In genomic region chr6:28251648-28252506, GRCh38 we compare ENCODE assay signal across 1 cellular context.
A peak's percentile ranks its signal among the peaks of the same experiment; 100 is the strongest.
TF ChIP-seq lines count a peak whose summit lies in the region.

Gene ZKSCAN4 (minus strand): TSS chr6:28252269. CDS start chr6:28251980, 289 bp downstream.

TF ChIP-seq in GM12878, 131 proteins besides CTCF, POLR2A, EP300 and RAD21 (continued from another document and continues in another):
- TF ChIP-seq, protein P1, sequence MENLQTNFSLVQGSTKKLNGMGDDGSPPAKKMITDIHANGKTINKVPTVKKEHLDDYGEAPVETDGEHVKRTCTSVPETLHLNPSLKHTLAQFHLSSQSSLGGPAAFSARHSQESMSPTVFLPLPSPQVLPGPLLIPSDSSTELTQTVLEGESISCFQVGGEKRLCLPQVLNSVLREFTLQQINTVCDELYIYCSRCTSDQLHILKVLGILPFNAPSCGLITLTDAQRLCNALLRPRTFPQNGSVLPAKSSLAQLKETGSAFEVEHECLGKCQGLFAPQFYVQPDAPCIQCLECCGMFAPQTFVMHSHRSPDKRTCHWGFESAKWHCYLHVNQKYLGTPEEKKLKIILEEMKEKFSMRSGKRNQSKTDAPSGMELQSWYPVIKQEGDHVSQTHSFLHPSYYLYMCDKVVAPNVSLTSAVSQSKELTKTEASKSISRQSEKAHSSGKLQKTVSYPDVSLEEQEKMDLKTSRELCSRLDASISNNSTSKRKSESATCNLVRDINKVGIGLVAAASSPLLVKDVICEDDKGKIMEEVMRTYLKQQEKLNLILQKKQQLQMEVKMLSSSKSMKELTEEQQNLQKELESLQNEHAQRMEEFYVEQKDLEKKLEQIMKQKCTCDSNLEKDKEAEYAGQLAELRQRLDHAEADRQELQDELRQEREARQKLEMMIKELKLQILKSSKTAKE (IDR thresholded peaks at IDR 0.05; ENCODE audit: low read depth, poor library complexity, severe bottlenecking): no peak
- TF ChIP-seq KAT2A (conservative IDR thresholded peaks at IDR 0.05; ENCODE audit: control insufficient read depth, low read depth, low read length) (no peak), EGR1 (IDR thresholded peaks at IDR 0.05; ENCODE audit: borderline replicate concordance in 1 of 2, low read depth in 2 of 2, low read length in 2 of 2) (peak; percentile 65 to 66), KLF5 (IDR thresholded peaks at IDR 0.05; ENCODE audit: partially characterized antibody) (no peak), RELA (IDR thresholded peaks at IDR 0.05; ENCODE audit: borderline replicate concordance, partially characterized antibody) (no peak), SREBF1 (IDR thresholded peaks at IDR 0.05; ENCODE audit: low read length) (no peak), HDAC2 (IDR thresholded peaks at IDR 0.05) (no peak), FOXM1 (IDR thresholded peaks at IDR 0.05; ENCODE audit: low read depth, low read length) (no peak), RELB (IDR thresholded peaks at IDR 0.05; ENCODE audit: low read depth) (peak; percentile 92), MYB (IDR thresholded peaks at IDR 0.05; ENCODE audit: borderline replicate concordance, low read depth, low read length) (no peak), POLR2AphosphoS2 (IDR thresholded peaks at IDR 0.05; ENCODE audit: low read depth, low read length) (no peak), POLR2AphosphoS5 (IDR thresholded peaks at IDR 0.05; ENCODE audit: low read length) (peak; percentile 62; the same call in 1 of the 2 replicates), FOXK2 (IDR thresholded peaks at IDR 0.05) (no peak), YY1 (IDR thresholded peaks at IDR 0.05; ENCODE audit: low read depth, low read length) (peak; percentile 80), PAX8 (IDR thresholded peaks at IDR 0.05) (no peak), ZNF24 (IDR thresholded peaks at IDR 0.05) (peak; percentile 58; the same call in 1 of the 2 replicates), ZBED1 (IDR thresholded peaks at IDR 0.05; ENCODE audit: borderline replicate concordance) (0 out of 2 replicates have a peak, but pooled peaks have one; percentile 37), NFXL1 (IDR thresholded peaks at IDR 0.05; ENCODE audit: borderline replicate concordance) (no peak), TCF12 (IDR thresholded peaks at IDR 0.05; ENCODE audit: low read depth, low read length) (no peak), CREM (IDR thresholded peaks at IDR 0.05; ENCODE audit: low read depth) (peak; percentile 28; the same call in 1 of the 2 replicates), CBFB (IDR thresholded peaks at IDR 0.05; ENCODE audit: low read depth) (peak; percentile 68; the same call in 1 of the 2 replicates), STAT3 (IDR thresholded peaks at IDR 0.05; ENCODE audit: low read depth, low read length) (no peak), SMAD1 (IDR thresholded peaks at IDR 0.05; ENCODE audit: low read depth, partially characterized antibody) (no peak), ETV6 (conservative IDR thresholded peaks at IDR 0.05 in 1 of 2, IDR thresholded peaks at IDR 0.05 in 1 of 2; ENCODE audit: borderline replicate concordance in 1 of 2, low read depth in 1 of 2) (peak in 1 of 2 experiments; percentile 82; a peak in 2 of 4 replicates), RB1 (IDR thresholded peaks at IDR 0.05; ENCODE audit: borderline replicate concordance) (peak; percentile 60; the same call in 1 of the 2 replicates), CEBPB (IDR thresholded peaks at IDR 0.05; ENCODE audit: borderline replicate concordance in 1 of 2, low read depth in 2 of 2, low read length in 2 of 2) (no peak), ASH2L (IDR thresholded peaks at IDR 0.05; ENCODE audit: borderline replicate concordance, low read depth) (no peak), HCFC1 (IDR thresholded peaks at IDR 0.05; ENCODE audit: low read length) (peak; percentile 80), BMI1 (IDR thresholded peaks at IDR 0.05; ENCODE audit: borderline replicate concordance) (no peak), TCF3 (IDR thresholded peaks at IDR 0.05; ENCODE audit: borderline replicate concordance, insufficient read depth, low read depth, low read length) (no peak), CREB1 (IDR thresholded peaks at IDR 0.05; ENCODE audit: low read depth) (peak; percentile 46; the same call in 1 of the 2 replicates), RUNX3 (IDR thresholded peaks at IDR 0.05; ENCODE audit: low read length) (peak; percentile 91), CHD1 (IDR thresholded peaks at IDR 0.05; ENCODE audit: low read depth, low read length) (no peak), SMC3 (IDR thresholded peaks at IDR 0.05; ENCODE audit: borderline replicate concordance, low read length) (peak; percentile 29; the same call in 1 of the 2 replicates), CHD4 (IDR thresholded peaks at IDR 0.05) (no peak), BCL11A (IDR thresholded peaks at IDR 0.05; ENCODE audit: low read depth, low read length) (no peak), TBL1XR1 (IDR thresholded peaks at IDR 0.05; ENCODE audit: low read depth, low read length) (no peak)
- TF ChIP-seq, protein P2, sequence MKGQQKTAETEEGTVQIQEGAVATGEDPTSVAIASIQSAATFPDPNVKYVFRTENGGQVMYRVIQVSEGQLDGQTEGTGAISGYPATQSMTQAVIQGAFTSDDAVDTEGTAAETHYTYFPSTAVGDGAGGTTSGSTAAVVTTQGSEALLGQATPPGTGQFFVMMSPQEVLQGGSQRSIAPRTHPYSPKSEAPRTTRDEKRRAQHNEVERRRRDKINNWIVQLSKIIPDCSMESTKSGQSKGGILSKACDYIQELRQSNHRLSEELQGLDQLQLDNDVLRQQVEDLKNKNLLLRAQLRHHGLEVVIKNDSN (IDR thresholded peaks at IDR 0.05; ENCODE audit: borderline replicate concordance, extremely low read length, insufficient read depth, low read depth, low read length): no peak
- TF ChIP-seq, protein P3, sequence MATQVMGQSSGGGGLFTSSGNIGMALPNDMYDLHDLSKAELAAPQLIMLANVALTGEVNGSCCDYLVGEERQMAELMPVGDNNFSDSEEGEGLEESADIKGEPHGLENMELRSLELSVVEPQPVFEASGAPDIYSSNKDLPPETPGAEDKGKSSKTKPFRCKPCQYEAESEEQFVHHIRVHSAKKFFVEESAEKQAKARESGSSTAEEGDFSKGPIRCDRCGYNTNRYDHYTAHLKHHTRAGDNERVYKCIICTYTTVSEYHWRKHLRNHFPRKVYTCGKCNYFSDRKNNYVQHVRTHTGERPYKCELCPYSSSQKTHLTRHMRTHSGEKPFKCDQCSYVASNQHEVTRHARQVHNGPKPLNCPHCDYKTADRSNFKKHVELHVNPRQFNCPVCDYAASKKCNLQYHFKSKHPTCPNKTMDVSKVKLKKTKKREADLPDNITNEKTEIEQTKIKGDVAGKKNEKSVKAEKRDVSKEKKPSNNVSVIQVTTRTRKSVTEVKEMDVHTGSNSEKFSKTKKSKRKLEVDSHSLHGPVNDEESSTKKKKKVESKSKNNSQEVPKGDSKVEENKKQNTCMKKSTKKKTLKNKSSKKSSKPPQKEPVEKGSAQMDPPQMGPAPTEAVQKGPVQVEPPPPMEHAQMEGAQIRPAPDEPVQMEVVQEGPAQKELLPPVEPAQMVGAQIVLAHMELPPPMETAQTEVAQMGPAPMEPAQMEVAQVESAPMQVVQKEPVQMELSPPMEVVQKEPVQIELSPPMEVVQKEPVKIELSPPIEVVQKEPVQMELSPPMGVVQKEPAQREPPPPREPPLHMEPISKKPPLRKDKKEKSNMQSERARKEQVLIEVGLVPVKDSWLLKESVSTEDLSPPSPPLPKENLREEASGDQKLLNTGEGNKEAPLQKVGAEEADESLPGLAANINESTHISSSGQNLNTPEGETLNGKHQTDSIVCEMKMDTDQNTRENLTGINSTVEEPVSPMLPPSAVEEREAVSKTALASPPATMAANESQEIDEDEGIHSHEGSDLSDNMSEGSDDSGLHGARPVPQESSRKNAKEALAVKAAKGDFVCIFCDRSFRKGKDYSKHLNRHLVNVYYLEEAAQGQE (IDR thresholded peaks at IDR 0.05; ENCODE audit: low read depth, low read length): no peak
- TF ChIP-seq, protein P4, sequence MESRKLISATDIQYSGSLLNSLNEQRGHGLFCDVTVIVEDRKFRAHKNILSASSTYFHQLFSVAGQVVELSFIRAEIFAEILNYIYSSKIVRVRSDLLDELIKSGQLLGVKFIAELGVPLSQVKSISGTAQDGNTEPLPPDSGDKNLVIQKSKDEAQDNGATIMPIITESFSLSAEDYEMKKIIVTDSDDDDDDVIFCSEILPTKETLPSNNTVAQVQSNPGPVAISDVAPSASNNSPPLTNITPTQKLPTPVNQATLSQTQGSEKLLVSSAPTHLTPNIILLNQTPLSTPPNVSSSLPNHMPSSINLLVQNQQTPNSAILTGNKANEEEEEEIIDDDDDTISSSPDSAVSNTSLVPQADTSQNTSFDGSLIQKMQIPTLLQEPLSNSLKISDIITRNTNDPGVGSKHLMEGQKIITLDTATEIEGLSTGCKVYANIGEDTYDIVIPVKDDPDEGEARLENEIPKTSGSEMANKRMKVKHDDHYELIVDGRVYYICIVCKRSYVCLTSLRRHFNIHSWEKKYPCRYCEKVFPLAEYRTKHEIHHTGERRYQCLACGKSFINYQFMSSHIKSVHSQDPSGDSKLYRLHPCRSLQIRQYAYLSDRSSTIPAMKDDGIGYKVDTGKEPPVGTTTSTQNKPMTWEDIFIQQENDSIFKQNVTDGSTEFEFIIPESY (IDR thresholded peaks at IDR 0.05): no peak
- TF ChIP-seq, protein P5, sequence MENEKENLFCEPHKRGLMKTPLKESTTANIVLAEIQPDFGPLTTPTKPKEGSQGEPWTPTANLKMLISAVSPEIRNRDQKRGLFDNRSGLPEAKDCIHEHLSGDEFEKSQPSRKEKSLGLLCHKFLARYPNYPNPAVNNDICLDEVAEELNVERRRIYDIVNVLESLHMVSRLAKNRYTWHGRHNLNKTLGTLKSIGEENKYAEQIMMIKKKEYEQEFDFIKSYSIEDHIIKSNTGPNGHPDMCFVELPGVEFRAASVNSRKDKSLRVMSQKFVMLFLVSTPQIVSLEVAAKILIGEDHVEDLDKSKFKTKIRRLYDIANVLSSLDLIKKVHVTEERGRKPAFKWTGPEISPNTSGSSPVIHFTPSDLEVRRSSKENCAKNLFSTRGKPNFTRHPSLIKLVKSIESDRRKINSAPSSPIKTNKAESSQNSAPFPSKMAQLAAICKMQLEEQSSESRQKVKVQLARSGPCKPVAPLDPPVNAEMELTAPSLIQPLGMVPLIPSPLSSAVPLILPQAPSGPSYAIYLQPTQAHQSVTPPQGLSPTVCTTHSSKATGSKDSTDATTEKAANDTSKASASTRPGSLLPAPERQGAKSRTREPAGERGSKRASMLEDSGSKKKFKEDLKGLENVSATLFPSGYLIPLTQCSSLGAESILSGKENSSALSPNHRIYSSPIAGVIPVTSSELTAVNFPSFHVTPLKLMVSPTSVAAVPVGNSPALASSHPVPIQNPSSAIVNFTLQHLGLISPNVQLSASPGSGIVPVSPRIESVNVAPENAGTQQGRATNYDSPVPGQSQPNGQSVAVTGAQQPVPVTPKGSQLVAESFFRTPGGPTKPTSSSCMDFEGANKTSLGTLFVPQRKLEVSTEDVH (IDR thresholded peaks at IDR 0.05; ENCODE audit: low read depth, partially characterized antibody): peak; percentile 91
- TF ChIP-seq, protein P6, sequence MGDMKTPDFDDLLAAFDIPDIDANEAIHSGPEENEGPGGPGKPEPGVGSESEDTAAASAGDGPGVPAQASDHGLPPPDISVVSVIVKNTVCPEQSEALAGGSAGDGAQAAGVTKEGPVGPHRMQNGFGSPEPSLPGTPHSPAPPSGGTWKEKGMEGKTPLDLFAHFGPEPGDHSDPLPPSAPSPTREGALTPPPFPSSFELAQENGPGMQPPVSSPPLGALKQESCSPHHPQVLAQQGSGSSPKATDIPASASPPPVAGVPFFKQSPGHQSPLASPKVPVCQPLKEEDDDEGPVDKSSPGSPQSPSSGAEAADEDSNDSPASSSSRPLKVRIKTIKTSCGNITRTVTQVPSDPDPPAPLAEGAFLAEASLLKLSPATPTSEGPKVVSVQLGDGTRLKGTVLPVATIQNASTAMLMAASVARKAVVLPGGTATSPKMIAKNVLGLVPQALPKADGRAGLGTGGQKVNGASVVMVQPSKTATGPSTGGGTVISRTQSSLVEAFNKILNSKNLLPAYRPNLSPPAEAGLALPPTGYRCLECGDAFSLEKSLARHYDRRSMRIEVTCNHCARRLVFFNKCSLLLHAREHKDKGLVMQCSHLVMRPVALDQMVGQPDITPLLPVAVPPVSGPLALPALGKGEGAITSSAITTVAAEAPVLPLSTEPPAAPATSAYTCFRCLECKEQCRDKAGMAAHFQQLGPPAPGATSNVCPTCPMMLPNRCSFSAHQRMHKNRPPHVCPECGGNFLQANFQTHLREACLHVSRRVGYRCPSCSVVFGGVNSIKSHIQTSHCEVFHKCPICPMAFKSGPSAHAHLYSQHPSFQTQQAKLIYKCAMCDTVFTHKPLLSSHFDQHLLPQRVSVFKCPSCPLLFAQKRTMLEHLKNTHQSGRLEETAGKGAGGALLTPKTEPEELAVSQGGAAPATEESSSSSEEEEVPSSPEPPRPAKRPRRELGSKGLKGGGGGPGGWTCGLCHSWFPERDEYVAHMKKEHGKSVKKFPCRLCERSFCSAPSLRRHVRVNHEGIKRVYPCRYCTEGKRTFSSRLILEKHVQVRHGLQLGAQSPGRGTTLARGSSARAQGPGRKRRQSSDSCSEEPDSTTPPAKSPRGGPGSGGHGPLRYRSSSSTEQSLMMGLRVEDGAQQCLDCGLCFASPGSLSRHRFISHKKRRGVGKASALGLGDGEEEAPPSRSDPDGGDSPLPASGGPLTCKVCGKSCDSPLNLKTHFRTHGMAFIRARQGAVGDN (IDR thresholded peaks at IDR 0.05): 0 out of 2 replicates have a peak, but pooled peaks have one; percentile 12
- TF ChIP-seq, protein P7, sequence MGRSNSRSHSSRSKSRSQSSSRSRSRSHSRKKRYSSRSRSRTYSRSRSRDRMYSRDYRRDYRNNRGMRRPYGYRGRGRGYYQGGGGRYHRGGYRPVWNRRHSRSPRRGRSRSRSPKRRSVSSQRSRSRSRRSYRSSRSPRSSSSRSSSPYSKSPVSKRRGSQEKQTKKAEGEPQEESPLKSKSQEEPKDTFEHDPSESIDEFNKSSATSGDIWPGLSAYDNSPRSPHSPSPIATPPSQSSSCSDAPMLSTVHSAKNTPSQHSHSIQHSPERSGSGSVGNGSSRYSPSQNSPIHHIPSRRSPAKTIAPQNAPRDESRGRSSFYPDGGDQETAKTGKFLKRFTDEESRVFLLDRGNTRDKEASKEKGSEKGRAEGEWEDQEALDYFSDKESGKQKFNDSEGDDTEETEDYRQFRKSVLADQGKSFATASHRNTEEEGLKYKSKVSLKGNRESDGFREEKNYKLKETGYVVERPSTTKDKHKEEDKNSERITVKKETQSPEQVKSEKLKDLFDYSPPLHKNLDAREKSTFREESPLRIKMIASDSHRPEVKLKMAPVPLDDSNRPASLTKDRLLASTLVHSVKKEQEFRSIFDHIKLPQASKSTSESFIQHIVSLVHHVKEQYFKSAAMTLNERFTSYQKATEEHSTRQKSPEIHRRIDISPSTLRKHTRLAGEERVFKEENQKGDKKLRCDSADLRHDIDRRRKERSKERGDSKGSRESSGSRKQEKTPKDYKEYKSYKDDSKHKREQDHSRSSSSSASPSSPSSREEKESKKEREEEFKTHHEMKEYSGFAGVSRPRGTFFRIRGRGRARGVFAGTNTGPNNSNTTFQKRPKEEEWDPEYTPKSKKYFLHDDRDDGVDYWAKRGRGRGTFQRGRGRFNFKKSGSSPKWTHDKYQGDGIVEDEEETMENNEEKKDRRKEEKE (IDR thresholded peaks at IDR 0.05): no peak
